Comparison of ENCODE assay signal across 8 cellular contexts in genomic region chr6:154868143-154868594, GRCh38.
DNase-seq lines count a peak whose midpoint lies in the region; ATAC-seq and TF ChIP-seq lines count a peak whose summit lies in the region.

No MANE protein-coding gene starts in this region.

- no peak overlapping the region for H2AFZ ChIP-seq in Loucy (ENCODE audit: low read length)

- H3K4me1 ChIP-seq in Loucy (ENCODE audit: insufficient read depth, low read length, poor library complexity, severe bottlenecking) = peaks cover 4% of the 10 kb centered on the region

- no peaks in the 10 kb centered on the region for H3K9me2 ChIP-seq in Loucy (replicated peaks; ENCODE audit: low read depth, low read length)

- no peak for ATAC-seq in HG03457 (IDR thresholded peaks at IDR 0.05; ENCODE audit: unreplicated experiment)

- H4K20me1 ChIP-seq in Loucy (ENCODE audit: insufficient read depth, low read length, poor library complexity, severe bottlenecking) = peaks cover 11% of the 10 kb centered on the region

- no peak overlapping the region for H3K4me2 ChIP-seq in Loucy (ENCODE audit: low read depth, low read length, poor library complexity, severe bottlenecking)

- no peaks in the 10 kb centered on the region for H3K9me3 ChIP-seq in Loucy (ENCODE audit: insufficient read depth, low read depth, low read length)

- H3K9ac ChIP-seq in Loucy (ENCODE audit: low read depth, low read length, poor library complexity, severe bottlenecking) = no peak overlapping the region

- H3K4me3 ChIP-seq in Loucy (ENCODE audit: low read length, poor library complexity, severe bottlenecking) (no peak overlapping the region), skeletal muscle cell (ENCODE audit: low read depth, low read length) (no peak overlapping the region)

- no peaks in the 10 kb centered on the region for H3K36me3 ChIP-seq in Loucy (ENCODE audit: insufficient read depth, low read length)

- no peaks in the 10 kb centered on the region for H3K27me3 ChIP-seq in Loucy (ENCODE audit: insufficient read depth, low read length, poor library complexity, severe bottlenecking)

- DNase-seq in NCI-H2081 (lab: John Stamatoyannopoulos, UW) (peak; percentile 26 to 39), NCI-H2081 treated with DMSO at 0.1 percent for 48 hours (lab: John Stamatoyannopoulos, UW) (no peak), SW480 (ENCODE audit: low spot score) (peak; percentile 48), globus pallidus (ENCODE audit: low spot score) (peak; percentile 64), skeletal muscle cell (ENCODE audit: low read depth) (peak; percentile 14), cortex of kidney (lab: John Stamatoyannopoulos, UW) (no peak)

- H3K79me2 ChIP-seq in Loucy (ENCODE audit: insufficient read depth, low read length) = no peaks in the 10 kb centered on the region

- TF ChIP-seq CTCF in Loucy (conservative IDR thresholded peaks at IDR 0.05; ENCODE audit: low read length) = peak; percentile 76

- H3F3A ChIP-seq in Loucy (ENCODE audit: low read depth) = no peaks in the 10 kb centered on the region

Comparison
In these comparisons a context has a peak if more than half of its experiments do, and no peak if none do; other contexts are left out.
1. DNase-seq: peak in NCI-H2081 (2 of 2), SW480 (single experiment), globus pallidus (single experiment) and skeletal muscle cell (single experiment); none in NCI-H2081 treated with DMSO at 0.1 percent for 48 hours (single experiment) and cortex of kidney (single experiment).